In the genomic region with DNA sequence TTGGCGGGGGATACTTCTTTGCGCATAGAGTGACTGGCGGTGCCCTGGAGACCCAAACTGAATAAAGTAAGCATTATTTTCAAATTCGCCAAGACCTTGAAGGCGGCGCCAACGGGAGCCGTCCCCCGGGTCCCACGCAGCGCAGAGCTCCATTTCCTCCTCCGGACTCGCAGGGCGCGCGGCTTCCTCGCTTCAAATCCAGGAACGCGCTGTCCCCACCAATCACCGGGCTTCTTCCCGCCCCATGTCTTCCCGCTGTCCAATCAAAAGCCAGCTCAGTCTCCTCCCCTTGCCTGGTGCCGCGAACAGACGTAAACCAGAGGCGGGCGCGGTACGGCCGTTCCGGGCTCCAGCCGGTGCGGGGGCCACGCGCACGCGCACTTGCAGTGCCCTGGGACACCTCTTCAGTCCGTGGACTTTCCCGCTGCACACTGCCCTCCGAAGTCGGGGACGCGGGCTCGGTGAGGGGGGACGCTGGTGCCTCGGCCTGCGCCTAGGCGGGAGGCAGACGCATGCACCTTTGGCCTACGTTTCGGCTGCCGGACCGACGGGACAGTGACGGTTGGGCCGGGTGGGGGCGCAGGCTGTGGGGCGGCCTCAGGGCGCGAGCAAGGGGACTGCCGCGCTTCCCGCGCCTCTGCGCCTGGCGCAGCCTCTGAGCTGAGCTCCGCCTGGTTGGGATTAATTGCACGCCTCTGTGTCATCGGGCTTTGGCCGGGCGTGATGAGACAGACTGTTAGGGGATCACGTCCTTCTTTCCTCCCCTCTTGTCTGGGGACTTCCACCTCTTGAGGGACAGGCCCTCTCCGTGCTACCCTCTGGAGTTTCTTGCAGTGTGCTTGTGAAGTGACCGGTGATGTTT, we compare ENCODE assay signal across 1 cellular context.
TF ChIP-seq lines count a peak whose summit lies in the region.

A gene with protein sequence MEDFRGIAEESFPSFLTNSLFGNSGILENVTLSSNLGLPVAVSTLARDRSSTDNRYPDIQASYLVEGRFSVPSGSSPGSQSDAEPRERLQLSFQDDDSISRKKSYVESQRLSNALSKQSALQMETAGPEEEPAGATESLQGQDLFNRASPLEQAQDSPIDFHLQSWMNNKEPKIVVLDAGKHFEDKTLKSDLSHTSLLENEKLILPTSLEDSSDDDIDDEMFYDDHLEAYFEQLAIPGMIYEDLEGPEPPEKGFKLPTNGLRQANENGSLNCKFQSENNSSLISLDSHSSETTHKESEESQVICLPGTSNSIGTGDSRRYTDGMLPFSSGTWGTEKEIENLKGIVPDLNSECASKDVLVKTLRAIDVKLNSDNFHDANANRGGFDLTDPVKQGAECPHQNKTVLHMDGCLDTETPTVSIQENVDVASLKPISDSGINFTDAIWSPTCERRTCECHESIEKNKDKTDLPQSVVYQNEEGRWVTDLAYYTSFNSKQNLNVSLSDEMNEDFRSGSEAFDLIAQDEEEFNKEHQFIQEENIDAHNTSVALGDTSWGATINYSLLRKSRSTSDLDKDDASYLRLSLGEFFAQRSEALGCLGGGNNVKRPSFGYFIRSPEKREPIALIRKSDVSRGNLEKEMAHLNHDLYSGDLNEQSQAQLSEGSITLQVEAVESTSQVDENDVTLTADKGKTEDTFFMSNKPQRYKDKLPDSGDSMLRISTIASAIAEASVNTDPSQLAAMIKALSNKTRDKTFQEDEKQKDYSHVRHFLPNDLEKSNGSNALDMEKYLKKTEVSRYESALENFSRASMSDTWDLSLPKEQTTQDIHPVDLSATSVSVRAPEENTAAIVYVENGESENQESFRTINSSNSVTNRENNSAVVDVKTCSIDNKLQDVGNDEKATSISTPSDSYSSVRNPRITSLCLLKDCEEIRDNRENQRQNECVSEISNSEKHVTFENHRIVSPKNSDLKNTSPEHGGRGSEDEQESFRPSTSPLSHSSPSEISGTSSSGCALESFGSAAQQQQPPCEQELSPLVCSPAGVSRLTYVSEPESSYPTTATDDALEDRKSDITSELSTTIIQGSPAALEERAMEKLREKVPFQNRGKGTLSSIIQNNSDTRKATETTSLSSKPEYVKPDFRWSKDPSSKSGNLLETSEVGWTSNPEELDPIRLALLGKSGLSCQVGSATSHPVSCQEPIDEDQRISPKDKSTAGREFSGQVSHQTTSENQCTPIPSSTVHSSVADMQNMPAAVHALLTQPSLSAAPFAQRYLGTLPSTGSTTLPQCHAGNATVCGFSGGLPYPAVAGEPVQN (N-terminal part only) (plus strand): TSS at position 386 of the 862 bp plus-strand sequence. CDS start 8,063 bp downstream, outside the sequence.

TF ChIP-seq in WTC11, 78 proteins besides CTCF, POLR2A, EP300 and RAD21 (continued from another document and continues in another):
- TF ChIP-seq, protein P1, sequence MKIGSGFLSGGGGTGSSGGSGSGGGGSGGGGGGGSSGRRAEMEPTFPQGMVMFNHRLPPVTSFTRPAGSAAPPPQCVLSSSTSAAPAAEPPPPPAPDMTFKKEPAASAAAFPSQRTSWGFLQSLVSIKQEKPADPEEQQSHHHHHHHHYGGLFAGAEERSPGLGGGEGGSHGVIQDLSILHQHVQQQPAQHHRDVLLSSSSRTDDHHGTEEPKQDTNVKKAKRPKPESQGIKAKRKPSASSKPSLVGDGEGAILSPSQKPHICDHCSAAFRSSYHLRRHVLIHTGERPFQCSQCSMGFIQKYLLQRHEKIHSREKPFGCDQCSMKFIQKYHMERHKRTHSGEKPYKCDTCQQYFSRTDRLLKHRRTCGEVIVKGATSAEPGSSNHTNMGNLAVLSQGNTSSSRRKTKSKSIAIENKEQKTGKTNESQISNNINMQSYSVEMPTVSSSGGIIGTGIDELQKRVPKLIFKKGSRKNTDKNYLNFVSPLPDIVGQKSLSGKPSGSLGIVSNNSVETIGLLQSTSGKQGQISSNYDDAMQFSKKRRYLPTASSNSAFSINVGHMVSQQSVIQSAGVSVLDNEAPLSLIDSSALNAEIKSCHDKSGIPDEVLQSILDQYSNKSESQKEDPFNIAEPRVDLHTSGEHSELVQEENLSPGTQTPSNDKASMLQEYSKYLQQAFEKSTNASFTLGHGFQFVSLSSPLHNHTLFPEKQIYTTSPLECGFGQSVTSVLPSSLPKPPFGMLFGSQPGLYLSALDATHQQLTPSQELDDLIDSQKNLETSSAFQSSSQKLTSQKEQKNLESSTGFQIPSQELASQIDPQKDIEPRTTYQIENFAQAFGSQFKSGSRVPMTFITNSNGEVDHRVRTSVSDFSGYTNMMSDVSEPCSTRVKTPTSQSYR (CRISPR knock-in tag; IDR thresholded peaks at IDR 0.05), result 0 out of 2 replicates have a peak, but pooled peaks have one; percentile 40
- TF ChIP-seq NFYB (CRISPR knock-in tag; conservative IDR thresholded peaks at IDR 0.05; ENCODE audit: low read depth) (peak; percentile 87), ZNF121 (CRISPR knock-in tag; IDR thresholded peaks at IDR 0.05) (no peak), ZNF423 (CRISPR knock-in tag; IDR thresholded peaks at IDR 0.05) (no peak), GTF2I (CRISPR knock-in tag; conservative IDR thresholded peaks at IDR 0.05) (no peak), TEAD1 (CRISPR knock-in tag; IDR thresholded peaks at IDR 0.05) (peak; percentile 55), SP1 (CRISPR knock-in tag; conservative IDR thresholded peaks at IDR 0.05) (peak; percentile 93), NFATC4 (CRISPR knock-in tag; IDR thresholded peaks at IDR 0.05) (no peak), RELA (CRISPR knock-in tag; IDR thresholded peaks at IDR 0.05; ENCODE audit: borderline replicate concordance) (no peak), ATF1 (CRISPR knock-in tag; IDR thresholded peaks at IDR 0.05) (no peak), CBFB (CRISPR knock-in tag; IDR thresholded peaks at IDR 0.05; ENCODE audit: low read depth) (no peak), FOXJ3 (CRISPR knock-in tag; IDR thresholded peaks at IDR 0.05; ENCODE audit: borderline replicate concordance) (no peak), SMAD4 (CRISPR knock-in tag; IDR thresholded peaks at IDR 0.05) (no peak; the same call in 1 of the 2 replicates), NR2C2 (CRISPR knock-in tag; IDR thresholded peaks at IDR 0.05) (no peak), ZNF671 (CRISPR knock-in tag; IDR thresholded peaks at IDR 0.05) (no peak), ELF4 (CRISPR knock-in tag; IDR thresholded peaks at IDR 0.05; ENCODE audit: low read depth) (no peak), ZNF219 (CRISPR knock-in tag; IDR thresholded peaks at IDR 0.05; ENCODE audit: borderline replicate concordance) (no peak), ETV6 (CRISPR knock-in tag; IDR thresholded peaks at IDR 0.05) (peak; percentile 87), ZNF317 (CRISPR knock-in tag; IDR thresholded peaks at IDR 0.05; ENCODE audit: borderline replicate concordance, low read depth) (no peak), OVOL2 (CRISPR knock-in tag; IDR thresholded peaks at IDR 0.05; ENCODE audit: borderline replicate concordance) (no peak)
- TF ChIP-seq, protein P2, sequence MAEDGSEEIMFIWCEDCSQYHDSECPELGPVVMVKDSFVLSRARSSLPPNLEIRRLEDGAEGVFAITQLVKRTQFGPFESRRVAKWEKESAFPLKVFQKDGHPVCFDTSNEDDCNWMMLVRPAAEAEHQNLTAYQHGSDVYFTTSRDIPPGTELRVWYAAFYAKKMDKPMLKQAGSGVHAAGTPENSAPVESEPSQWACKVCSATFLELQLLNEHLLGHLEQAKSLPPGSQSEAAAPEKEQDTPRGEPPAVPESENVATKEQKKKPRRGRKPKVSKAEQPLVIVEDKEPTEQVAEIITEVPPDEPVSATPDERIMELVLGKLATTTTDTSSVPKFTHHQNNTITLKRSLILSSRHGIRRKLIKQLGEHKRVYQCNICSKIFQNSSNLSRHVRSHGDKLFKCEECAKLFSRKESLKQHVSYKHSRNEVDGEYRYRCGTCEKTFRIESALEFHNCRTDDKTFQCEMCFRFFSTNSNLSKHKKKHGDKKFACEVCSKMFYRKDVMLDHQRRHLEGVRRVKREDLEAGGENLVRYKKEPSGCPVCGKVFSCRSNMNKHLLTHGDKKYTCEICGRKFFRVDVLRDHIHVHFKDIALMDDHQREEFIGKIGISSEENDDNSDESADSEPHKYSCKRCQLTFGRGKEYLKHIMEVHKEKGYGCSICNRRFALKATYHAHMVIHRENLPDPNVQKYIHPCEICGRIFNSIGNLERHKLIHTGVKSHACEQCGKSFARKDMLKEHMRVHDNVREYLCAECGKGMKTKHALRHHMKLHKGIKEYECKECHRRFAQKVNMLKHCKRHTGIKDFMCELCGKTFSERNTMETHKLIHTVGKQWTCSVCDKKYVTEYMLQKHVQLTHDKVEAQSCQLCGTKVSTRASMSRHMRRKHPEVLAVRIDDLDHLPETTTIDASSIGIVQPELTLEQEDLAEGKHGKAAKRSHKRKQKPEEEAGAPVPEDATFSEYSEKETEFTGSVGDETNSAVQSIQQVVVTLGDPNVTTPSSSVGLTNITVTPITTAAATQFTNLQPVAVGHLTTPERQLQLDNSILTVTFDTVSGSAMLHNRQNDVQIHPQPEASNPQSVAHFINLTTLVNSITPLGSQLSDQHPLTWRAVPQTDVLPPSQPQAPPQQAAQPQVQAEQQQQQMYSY (CRISPR knock-in tag; IDR thresholded peaks at IDR 0.05), result no peak
- TF ChIP-seq, protein P3, sequence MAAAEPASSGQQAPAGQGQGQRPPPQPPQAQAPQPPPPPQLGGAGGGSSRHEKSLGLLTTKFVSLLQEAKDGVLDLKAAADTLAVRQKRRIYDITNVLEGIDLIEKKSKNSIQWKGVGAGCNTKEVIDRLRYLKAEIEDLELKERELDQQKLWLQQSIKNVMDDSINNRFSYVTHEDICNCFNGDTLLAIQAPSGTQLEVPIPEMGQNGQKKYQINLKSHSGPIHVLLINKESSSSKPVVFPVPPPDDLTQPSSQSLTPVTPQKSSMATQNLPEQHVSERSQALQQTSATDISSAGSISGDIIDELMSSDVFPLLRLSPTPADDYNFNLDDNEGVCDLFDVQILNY (CRISPR knock-in tag; IDR thresholded peaks at IDR 0.05), result peak; percentile 91
- TF ChIP-seq, protein P4, sequence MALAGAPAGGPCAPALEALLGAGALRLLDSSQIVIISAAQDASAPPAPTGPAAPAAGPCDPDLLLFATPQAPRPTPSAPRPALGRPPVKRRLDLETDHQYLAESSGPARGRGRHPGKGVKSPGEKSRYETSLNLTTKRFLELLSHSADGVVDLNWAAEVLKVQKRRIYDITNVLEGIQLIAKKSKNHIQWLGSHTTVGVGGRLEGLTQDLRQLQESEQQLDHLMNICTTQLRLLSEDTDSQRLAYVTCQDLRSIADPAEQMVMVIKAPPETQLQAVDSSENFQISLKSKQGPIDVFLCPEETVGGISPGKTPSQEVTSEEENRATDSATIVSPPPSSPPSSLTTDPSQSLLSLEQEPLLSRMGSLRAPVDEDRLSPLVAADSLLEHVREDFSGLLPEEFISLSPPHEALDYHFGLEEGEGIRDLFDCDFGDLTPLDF (CRISPR knock-in tag; IDR thresholded peaks at IDR 0.05), result peak; percentile 67; the same call in 1 of the 2 replicates
- TF ChIP-seq, protein P5, sequence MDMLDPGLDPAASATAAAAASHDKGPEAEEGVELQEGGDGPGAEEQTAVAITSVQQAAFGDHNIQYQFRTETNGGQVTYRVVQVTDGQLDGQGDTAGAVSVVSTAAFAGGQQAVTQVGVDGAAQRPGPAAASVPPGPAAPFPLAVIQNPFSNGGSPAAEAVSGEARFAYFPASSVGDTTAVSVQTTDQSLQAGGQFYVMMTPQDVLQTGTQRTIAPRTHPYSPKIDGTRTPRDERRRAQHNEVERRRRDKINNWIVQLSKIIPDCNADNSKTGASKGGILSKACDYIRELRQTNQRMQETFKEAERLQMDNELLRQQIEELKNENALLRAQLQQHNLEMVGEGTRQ (CRISPR knock-in tag; IDR thresholded peaks at IDR 0.05), result peak; percentile 77
- TF ChIP-seq, protein P6, sequence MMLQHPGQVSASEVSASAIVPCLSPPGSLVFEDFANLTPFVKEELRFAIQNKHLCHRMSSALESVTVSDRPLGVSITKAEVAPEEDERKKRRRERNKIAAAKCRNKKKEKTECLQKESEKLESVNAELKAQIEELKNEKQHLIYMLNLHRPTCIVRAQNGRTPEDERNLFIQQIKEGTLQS (CRISPR knock-in tag; conservative IDR thresholded peaks at IDR 0.05), result no peak
- TF ChIP-seq, protein P7, sequence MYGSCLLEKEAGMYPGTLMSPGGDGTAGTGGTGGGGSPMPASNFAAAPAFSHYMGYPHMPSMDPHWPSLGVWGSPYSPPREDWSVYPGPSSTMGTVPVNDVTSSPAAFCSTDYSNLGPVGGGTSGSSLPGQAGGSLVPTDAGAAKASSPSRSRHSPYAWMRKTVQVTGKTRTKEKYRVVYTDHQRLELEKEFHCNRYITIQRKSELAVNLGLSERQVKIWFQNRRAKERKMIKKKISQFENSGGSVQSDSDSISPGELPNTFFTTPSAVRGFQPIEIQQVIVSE (CRISPR knock-in tag; IDR thresholded peaks at IDR 0.05; ENCODE audit: borderline replicate concordance), result no peak
- TF ChIP-seq, protein P8, sequence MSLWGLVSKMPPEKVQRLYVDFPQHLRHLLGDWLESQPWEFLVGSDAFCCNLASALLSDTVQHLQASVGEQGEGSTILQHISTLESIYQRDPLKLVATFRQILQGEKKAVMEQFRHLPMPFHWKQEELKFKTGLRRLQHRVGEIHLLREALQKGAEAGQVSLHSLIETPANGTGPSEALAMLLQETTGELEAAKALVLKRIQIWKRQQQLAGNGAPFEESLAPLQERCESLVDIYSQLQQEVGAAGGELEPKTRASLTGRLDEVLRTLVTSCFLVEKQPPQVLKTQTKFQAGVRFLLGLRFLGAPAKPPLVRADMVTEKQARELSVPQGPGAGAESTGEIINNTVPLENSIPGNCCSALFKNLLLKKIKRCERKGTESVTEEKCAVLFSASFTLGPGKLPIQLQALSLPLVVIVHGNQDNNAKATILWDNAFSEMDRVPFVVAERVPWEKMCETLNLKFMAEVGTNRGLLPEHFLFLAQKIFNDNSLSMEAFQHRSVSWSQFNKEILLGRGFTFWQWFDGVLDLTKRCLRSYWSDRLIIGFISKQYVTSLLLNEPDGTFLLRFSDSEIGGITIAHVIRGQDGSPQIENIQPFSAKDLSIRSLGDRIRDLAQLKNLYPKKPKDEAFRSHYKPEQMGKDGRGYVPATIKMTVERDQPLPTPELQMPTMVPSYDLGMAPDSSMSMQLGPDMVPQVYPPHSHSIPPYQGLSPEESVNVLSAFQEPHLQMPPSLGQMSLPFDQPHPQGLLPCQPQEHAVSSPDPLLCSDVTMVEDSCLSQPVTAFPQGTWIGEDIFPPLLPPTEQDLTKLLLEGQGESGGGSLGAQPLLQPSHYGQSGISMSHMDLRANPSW (CRISPR knock-in tag; conservative IDR thresholded peaks at IDR 0.05; ENCODE audit: low read depth), result no peak
- TF ChIP-seq, protein P9, sequence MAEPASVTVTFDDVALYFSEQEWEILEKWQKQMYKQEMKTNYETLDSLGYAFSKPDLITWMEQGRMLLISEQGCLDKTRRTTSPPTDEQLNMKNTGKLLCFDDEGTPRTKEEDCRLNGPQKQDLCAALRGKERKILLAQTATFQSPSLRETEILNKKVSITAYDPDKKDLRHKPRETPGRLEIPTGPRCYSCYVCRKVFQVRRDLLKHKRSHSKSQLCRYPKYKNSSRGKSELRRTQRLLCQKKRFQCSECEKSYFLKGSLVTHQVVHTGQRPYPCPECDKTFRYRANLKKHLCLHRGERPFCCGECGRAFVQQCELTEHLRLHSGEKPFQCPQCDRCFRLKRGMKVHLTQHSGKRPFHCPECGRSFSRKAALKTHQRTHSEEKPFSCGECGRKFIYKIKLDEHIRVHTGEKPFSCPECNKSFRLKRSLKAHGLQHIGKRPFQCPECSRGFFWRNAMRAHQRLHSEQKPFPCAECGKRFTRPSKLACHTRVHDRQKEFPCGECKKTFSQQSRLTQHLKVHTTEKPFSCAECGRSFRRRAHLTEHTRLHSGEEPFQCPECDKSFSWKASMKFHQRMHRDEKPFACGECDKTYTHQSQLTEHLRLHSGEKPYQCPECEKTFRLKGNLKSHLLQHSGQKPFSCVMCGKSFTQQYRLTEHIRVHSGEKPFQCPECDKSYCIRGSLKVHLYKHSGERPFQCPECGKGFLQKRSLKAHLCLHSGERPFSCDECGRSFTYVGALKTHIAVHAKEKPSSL (CRISPR knock-in tag; conservative IDR thresholded peaks at IDR 0.05), result no peak
